ENCODE assay signal across 22 cellular contexts in genomic region chr4:110352670-110353442, GRCh38.
"Had no signal": no experiment of that assay in that cellular context is flagged by ENCODE, and none has a peak within 500 bp of the region (broad histone marks: within the 10 kb centered on the region; RNA-seq: fewer than 3 reads in every experiment).

No MANE protein-coding gene starts in this region.

- FAIRE-seq: HTR-8/SVneo had no signal

- DNase-seq: Karpas-422, KG1, MG63, NCI-H1092 treated with DMSO at 0.1 percent for 48 hours, NCI-H1436, NCI-H187, NCI-H2029, NCI-H2081 treated with DMSO at 0.1 percent for 48 hours, NCI-H2171, NCI-H226, NCI-H446, NCI-H510A, NCI-H524 treated with DMSO at 0.1 percent for 48 hours, NCI-H69, NCI-H774, PC-3, SHP77 had no signal

- ATAC-seq: Panc1, PC-3, SK-N-SH treated with all-trans-retinoic acid at 6 μM for 48 hours had no signal

- H3K27me3 ChIP-seq: MG63 had no signal

- H3K4me3 ChIP-seq: MG63 had no signal

- H3K27ac ChIP-seq: HL-60, RWPE1 had no signal

- H3K9me3 ChIP-seq: MG63 had no signal

- H3K36me3 ChIP-seq: MG63 had no signal
